8 cellular contexts compared by ENCODE assay signal in genomic region chr12:5432011-5432400, GRCh38. TPM values are rescaled to one million over a fixed set of nuclear protein-coding genes. Genes with fewer than 3 reads are reported as not detected.
DNase-seq lines count a peak whose midpoint lies in the region; ATAC-seq lines count a peak whose summit lies in the region.

Gene NTF3 (plus strand): TSS chr12:5432108. CDS start chr12:5432325, 217 bp downstream.

- peaks cover 40% of the 10 kb centered on the region for H3K27me3 Mint-ChIP-seq in activated CD4-positive, alpha-beta memory T cell treated with anti-CD3 and anti-CD28 coated beads, Interleukin-2, amount 10 ng/mL, durations not matched to agents 7 days and 5 days
- H3K27me3 Mint-ChIP-seq in activated CD4-positive, alpha-beta memory T cell treated with anti-CD3 and anti-CD28 coated beads for 36 hours, result peaks cover 35% of the 10 kb centered on the region
- peaks cover 44% of the 10 kb centered on the region for H3K27me3 Mint-ChIP-seq in activated CD8-positive, alpha-beta T cell treated with anti-CD3 and anti-CD28 coated beads, Interleukin-2, amount 10 ng/mL, durations not matched to agents 7 days and 5 days (ENCODE audit: low read depth)
- peaks cover 42% of the 10 kb centered on the region for H3K27me3 Mint-ChIP-seq in stimulated activated memory B cell treated with anti-CD40 and anti-IgM and Interleukin-4, amounts not matched to agents 10 μg/mL and 1 μg/mL and 100 μg/mL, for 72 hours

- no peak for DNase-seq in activated CD4-positive, alpha-beta memory T cell treated with anti-CD3 and anti-CD28 coated beads, Interleukin-2, amount 10 ng/mL, durations not matched to agents 7 days and 5 days
- DNase-seq in activated CD4-positive, alpha-beta memory T cell treated with anti-CD3 and anti-CD28 coated beads for 36 hours, result no peak
- no peak for DNase-seq in activated CD8-positive, alpha-beta T cell treated with anti-CD3 and anti-CD28 coated beads, Interleukin-2, amount 10 ng/mL, durations not matched to agents 7 days and 5 days
- no peak for DNase-seq in GF-D8 (lab: John Stamatoyannopoulos, UW)
- DNase-seq in SW 1271 (lab: John Stamatoyannopoulos, UW), result no peak

- POLR2A ChIA-PET in activated CD4-positive, alpha-beta memory T cell treated with anti-CD3 and anti-CD28 coated beads, Interleukin-2, amount 10 ng/mL, durations not matched to agents 7 days and 5 days (lab: Charles Lee), result no interaction called here
- POLR2A ChIA-PET in activated CD4-positive, alpha-beta memory T cell treated with anti-CD3 and anti-CD28 coated beads for 36 hours (lab: Charles Lee), result no interaction called here
- POLR2A ChIA-PET in activated CD8-positive, alpha-beta T cell treated with anti-CD3 and anti-CD28 coated beads, Interleukin-2, amount 10 ng/mL, durations not matched to agents 7 days and 5 days (lab: Charles Lee), result no interaction called here

- peak within 1 kb of the TSS; percentile 32 for H3K4me3 Mint-ChIP-seq in activated CD4-positive, alpha-beta memory T cell treated with anti-CD3 and anti-CD28 coated beads, Interleukin-2, amount 10 ng/mL, durations not matched to agents 7 days and 5 days
- H3K4me3 Mint-ChIP-seq in activated CD4-positive, alpha-beta memory T cell treated with anti-CD3 and anti-CD28 coated beads for 36 hours, result no peak within 1 kb of the TSS
- peak within 1 kb of the TSS; percentile 32 for H3K4me3 Mint-ChIP-seq in activated CD8-positive, alpha-beta T cell treated with anti-CD3 and anti-CD28 coated beads, Interleukin-2, amount 10 ng/mL, durations not matched to agents 7 days and 5 days
- H3K4me3 Mint-ChIP-seq in stimulated activated memory B cell treated with anti-CD40 and anti-IgM and Interleukin-4, amounts not matched to agents 10 μg/mL and 1 μg/mL and 100 μg/mL, for 72 hours, result peak within 1 kb of the TSS; percentile 67

- peaks cover 27% of the 10 kb centered on the region for H3K4me1 ChIP-seq in iPS-15b (ENCODE audit: control insufficient read depth, insufficient read depth, low read length)

- no peaks in the 10 kb centered on the region for H3K36me3 Mint-ChIP-seq in activated CD4-positive, alpha-beta memory T cell treated with anti-CD3 and anti-CD28 coated beads, Interleukin-2, amount 10 ng/mL, durations not matched to agents 7 days and 5 days (ENCODE audit: low read depth)
- no peaks in the 10 kb centered on the region for H3K36me3 Mint-ChIP-seq in activated CD4-positive, alpha-beta memory T cell treated with anti-CD3 and anti-CD28 coated beads for 36 hours
- H3K36me3 Mint-ChIP-seq in activated CD8-positive, alpha-beta T cell treated with anti-CD3 and anti-CD28 coated beads, Interleukin-2, amount 10 ng/mL, durations not matched to agents 7 days and 5 days (ENCODE audit: low read depth), result no peaks in the 10 kb centered on the region
- no peaks in the 10 kb centered on the region for H3K36me3 Mint-ChIP-seq in stimulated activated memory B cell treated with anti-CD40 and anti-IgM and Interleukin-4, amounts not matched to agents 10 μg/mL and 1 μg/mL and 100 μg/mL, for 72 hours

- H3K4me1 Mint-ChIP-seq in activated CD4-positive, alpha-beta memory T cell treated with anti-CD3 and anti-CD28 coated beads, Interleukin-2, amount 10 ng/mL, durations not matched to agents 7 days and 5 days, result peaks cover 8% of the 10 kb centered on the region
- H3K4me1 Mint-ChIP-seq in activated CD4-positive, alpha-beta memory T cell treated with anti-CD3 and anti-CD28 coated beads for 36 hours (ENCODE audit: low read depth), result peaks cover 14% of the 10 kb centered on the region
- peaks cover 8% of the 10 kb centered on the region for H3K4me1 Mint-ChIP-seq in activated CD8-positive, alpha-beta T cell treated with anti-CD3 and anti-CD28 coated beads, Interleukin-2, amount 10 ng/mL, durations not matched to agents 7 days and 5 days (ENCODE audit: low read depth)
- peaks cover 29% of the 10 kb centered on the region for H3K4me1 Mint-ChIP-seq in stimulated activated memory B cell treated with anti-CD40 and anti-IgM and Interleukin-4, amounts not matched to agents 10 μg/mL and 1 μg/mL and 100 μg/mL, for 72 hours

- CTCF ChIA-PET in activated CD4-positive, alpha-beta memory T cell treated with anti-CD3 and anti-CD28 coated beads, Interleukin-2, amount 10 ng/mL, durations not matched to agents 7 days and 5 days (lab: Charles Lee), result no interaction called here
- CTCF ChIA-PET in activated CD4-positive, alpha-beta memory T cell treated with anti-CD3 and anti-CD28 coated beads for 36 hours (lab: Charles Lee), result no interaction called here
- CTCF ChIA-PET in activated CD8-positive, alpha-beta T cell treated with anti-CD3 and anti-CD28 coated beads, Interleukin-2, amount 10 ng/mL, durations not matched to agents 7 days and 5 days (lab: Charles Lee), result no interaction called here

- no peaks in the 10 kb centered on the region for H3K36me3 ChIP-seq in iPS-15b (ENCODE audit: control insufficient read depth, insufficient read depth, low read length)

- no peak for ATAC-seq in activated CD8-positive, alpha-beta T cell treated with anti-CD3 and anti-CD28 coated beads, Interleukin-2, amount 10 ng/mL, durations not matched to agents 7 days and 5 days
- ATAC-seq in stimulated activated memory B cell treated with anti-CD40 and anti-IgM and Interleukin-4, amounts not matched to agents 10 μg/mL and 1 μg/mL and 100 μg/mL, for 72 hours, result no peak
- ATAC-seq in HG02571 (IDR thresholded peaks at IDR 0.05; ENCODE audit: unreplicated experiment), result no peak

- peaks cover 79% of the 10 kb centered on the region for H3K27me3 ChIP-seq in iPS-15b (ENCODE audit: control insufficient read depth, insufficient read depth, low read length)

- no peaks in the 10 kb centered on the region for H3K9me3 Mint-ChIP-seq in activated CD4-positive, alpha-beta memory T cell treated with anti-CD3 and anti-CD28 coated beads, Interleukin-2, amount 10 ng/mL, durations not matched to agents 7 days and 5 days
- H3K9me3 Mint-ChIP-seq in activated CD4-positive, alpha-beta memory T cell treated with anti-CD3 and anti-CD28 coated beads for 36 hours, result no peaks in the 10 kb centered on the region
- H3K9me3 Mint-ChIP-seq in activated CD8-positive, alpha-beta T cell treated with anti-CD3 and anti-CD28 coated beads, Interleukin-2, amount 10 ng/mL, durations not matched to agents 7 days and 5 days (ENCODE audit: insufficient read depth), result no peaks in the 10 kb centered on the region
- H3K9me3 Mint-ChIP-seq in stimulated activated memory B cell treated with anti-CD40 and anti-IgM and Interleukin-4, amounts not matched to agents 10 μg/mL and 1 μg/mL and 100 μg/mL, for 72 hours, result no peaks in the 10 kb centered on the region

- H3K9ac ChIP-seq in iPS-15b (ENCODE audit: low read depth, low read length), result no peak within 1 kb of the TSS

- H3K9me3 ChIP-seq in iPS-15b (ENCODE audit: control insufficient read depth, insufficient read depth, low read length), result no peaks in the 10 kb centered on the region

- no peak within 1 kb of the TSS for H3K27ac Mint-ChIP-seq in activated CD4-positive, alpha-beta memory T cell treated with anti-CD3 and anti-CD28 coated beads, Interleukin-2, amount 10 ng/mL, durations not matched to agents 7 days and 5 days
- no peak within 1 kb of the TSS for H3K27ac Mint-ChIP-seq in activated CD4-positive, alpha-beta memory T cell treated with anti-CD3 and anti-CD28 coated beads for 36 hours
- no peak within 1 kb of the TSS for H3K27ac Mint-ChIP-seq in activated CD8-positive, alpha-beta T cell treated with anti-CD3 and anti-CD28 coated beads, Interleukin-2, amount 10 ng/mL, durations not matched to agents 7 days and 5 days
- no peak within 1 kb of the TSS for H3K27ac Mint-ChIP-seq in stimulated activated memory B cell treated with anti-CD40 and anti-IgM and Interleukin-4, amounts not matched to agents 10 μg/mL and 1 μg/mL and 100 μg/mL, for 72 hours

- intact Hi-C loops in activated CD4-positive, alpha-beta memory T cell treated with anti-CD3 and anti-CD28 coated beads for 36 hours (cut with micrococcal nuclease), result no loop called here

- H3K4me3 ChIP-seq in iPS-15b (ENCODE audit: low read depth, low read length), result peak within 1 kb of the TSS; percentile 45

RNA-seq across cellular contexts. Expression of gene NTF3, which starts in this region (rescaled TPM):
- not detected for total RNA-seq in activated CD4-positive, alpha-beta memory T cell treated with anti-CD3 and anti-CD28 coated beads, Interleukin-2, amount 10 ng/mL, durations not matched to agents 7 days and 5 days
- total RNA-seq in activated CD4-positive, alpha-beta memory T cell treated with anti-CD3 and anti-CD28 coated beads for 36 hours, result not detected
- total RNA-seq in activated CD8-positive, alpha-beta T cell treated with anti-CD3 and anti-CD28 coated beads, Interleukin-2, amount 10 ng/mL, durations not matched to agents 7 days and 5 days, result not detected
